Comparison of ENCODE assay signal across 1 cellular context in the genomic region with DNA sequence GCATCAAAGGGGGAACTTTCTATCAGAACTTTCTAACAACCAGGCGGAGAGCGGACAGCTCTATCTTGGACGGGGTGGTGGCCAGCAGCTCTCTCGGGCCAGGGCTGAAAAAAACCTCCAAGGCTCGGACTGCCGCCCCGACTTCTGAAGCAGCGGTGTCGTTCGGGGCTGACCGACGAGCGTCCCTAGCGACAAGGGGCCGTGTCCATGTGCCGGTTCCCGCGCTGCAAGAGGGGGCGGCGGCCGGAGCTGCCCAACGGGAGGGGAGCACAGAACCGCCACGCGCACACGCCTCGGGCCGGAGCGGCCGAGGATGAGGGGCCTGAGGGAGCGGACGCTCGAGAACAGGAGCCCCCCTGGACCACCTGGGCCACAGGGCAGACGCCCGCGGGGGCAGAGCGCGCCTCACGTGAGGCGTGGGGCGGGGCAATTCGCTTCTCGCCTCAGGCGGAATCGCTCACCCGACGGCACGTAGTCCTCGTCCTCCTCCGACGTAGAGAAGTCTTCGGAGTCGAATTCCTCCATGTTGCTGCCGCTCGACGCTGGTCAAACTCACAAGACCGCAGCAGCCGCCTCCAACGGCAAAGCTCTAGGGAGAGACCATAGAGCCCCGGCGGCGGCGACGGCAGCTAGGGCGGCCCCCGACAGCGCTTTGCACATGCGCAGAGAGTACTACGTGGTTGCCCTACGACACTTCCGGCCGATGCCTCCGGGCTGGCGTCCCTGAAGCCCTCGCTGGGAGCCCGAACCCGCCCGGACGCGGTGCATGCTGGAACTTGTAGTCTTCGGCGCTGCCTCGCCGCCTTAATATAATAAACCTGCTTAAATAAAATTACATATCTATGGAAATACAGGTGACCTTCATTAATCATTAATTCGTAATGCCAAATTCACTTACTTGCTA.
TF ChIP-seq lines count a peak whose summit lies in the region.

A gene (minus strand): TSS at position 676 of the 904 bp plus-strand sequence. CDS start 151 bp downstream, at position 525.

TF ChIP-seq in HEK293, 187 proteins besides CTCF, POLR2A, EP300 and RAD21 (continued from another document and continues in another):
- TF ChIP-seq, protein P1, sequence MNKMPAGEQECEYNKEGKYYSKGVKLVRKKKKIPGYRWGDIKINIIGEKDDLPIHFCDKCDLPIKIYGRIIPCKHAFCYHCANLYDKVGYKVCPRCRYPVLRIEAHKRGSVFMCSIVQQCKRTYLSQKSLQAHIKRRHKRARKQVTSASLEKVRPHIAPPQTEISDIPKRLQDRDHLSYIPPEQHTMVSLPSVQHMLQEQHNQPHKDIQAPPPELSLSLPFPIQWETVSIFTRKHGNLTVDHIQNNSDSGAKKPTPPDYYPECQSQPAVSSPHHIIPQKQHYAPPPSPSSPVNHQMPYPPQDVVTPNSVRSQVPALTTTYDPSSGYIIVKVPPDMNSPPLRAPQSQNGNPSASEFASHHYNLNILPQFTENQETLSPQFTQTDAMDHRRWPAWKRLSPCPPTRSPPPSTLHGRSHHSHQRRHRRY (tag by site-specific recombination; IDR thresholded peaks at IDR 0.05): no peak
- TF ChIP-seq, protein P2, sequence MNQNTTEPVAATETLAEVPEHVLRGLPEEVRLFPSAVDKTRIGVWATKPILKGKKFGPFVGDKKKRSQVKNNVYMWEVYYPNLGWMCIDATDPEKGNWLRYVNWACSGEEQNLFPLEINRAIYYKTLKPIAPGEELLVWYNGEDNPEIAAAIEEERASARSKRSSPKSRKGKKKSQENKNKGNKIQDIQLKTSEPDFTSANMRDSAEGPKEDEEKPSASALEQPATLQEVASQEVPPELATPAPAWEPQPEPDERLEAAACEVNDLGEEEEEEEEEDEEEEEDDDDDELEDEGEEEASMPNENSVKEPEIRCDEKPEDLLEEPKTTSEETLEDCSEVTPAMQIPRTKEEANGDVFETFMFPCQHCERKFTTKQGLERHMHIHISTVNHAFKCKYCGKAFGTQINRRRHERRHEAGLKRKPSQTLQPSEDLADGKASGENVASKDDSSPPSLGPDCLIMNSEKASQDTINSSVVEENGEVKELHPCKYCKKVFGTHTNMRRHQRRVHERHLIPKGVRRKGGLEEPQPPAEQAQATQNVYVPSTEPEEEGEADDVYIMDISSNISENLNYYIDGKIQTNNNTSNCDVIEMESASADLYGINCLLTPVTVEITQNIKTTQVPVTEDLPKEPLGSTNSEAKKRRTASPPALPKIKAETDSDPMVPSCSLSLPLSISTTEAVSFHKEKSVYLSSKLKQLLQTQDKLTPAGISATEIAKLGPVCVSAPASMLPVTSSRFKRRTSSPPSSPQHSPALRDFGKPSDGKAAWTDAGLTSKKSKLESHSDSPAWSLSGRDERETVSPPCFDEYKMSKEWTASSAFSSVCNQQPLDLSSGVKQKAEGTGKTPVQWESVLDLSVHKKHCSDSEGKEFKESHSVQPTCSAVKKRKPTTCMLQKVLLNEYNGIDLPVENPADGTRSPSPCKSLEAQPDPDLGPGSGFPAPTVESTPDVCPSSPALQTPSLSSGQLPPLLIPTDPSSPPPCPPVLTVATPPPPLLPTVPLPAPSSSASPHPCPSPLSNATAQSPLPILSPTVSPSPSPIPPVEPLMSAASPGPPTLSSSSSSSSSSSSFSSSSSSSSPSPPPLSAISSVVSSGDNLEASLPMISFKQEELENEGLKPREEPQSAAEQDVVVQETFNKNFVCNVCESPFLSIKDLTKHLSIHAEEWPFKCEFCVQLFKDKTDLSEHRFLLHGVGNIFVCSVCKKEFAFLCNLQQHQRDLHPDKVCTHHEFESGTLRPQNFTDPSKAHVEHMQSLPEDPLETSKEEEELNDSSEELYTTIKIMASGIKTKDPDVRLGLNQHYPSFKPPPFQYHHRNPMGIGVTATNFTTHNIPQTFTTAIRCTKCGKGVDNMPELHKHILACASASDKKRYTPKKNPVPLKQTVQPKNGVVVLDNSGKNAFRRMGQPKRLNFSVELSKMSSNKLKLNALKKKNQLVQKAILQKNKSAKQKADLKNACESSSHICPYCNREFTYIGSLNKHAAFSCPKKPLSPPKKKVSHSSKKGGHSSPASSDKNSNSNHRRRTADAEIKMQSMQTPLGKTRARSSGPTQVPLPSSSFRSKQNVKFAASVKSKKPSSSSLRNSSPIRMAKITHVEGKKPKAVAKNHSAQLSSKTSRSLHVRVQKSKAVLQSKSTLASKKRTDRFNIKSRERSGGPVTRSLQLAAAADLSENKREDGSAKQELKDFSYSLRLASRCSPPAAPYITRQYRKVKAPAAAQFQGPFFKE (tag by site-specific recombination; IDR thresholded peaks at IDR 0.05; ENCODE audit: borderline replicate concordance): peak; percentile 81; the same call in 1 of the 2 replicates
- no peak for TF ChIP-seq ZNF146 (tag by site-specific recombination; IDR thresholded peaks at IDR 0.05)
- TF ChIP-seq ZFP41 (tag by site-specific recombination; IDR thresholded peaks at IDR 0.05; ENCODE audit: borderline replicate concordance): no peak
- TF ChIP-seq ZIC2 (tag by site-specific recombination; IDR thresholded peaks at IDR 0.05): peak; percentile 47
- TF ChIP-seq ZNF707 (tag by site-specific recombination; IDR thresholded peaks at IDR 0.05): no peak
- no peak; the same call in 1 of the 2 replicates for TF ChIP-seq YY1 (tag by site-specific recombination; IDR thresholded peaks at IDR 0.05)
- peak; percentile 56; the same call in 1 of the 2 replicates for TF ChIP-seq ZNF2 (tag by site-specific recombination; IDR thresholded peaks at IDR 0.05)
- TF ChIP-seq, protein P3, sequence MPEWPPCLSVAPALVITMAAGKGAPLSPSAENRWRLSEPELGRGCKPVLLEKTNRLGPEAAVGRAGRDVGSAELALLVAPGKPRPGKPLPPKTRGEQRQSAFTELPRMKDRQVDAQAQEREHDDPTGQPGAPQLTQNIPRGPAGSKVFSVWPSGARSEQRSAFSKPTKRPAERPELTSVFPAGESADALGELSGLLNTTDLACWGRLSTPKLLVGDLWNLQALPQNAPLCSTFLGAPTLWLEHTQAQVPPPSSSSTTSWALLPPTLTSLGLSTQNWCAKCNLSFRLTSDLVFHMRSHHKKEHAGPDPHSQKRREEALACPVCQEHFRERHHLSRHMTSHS (tag by site-specific recombination; IDR thresholded peaks at IDR 0.05): no peak
- no peak for TF ChIP-seq ZNF223 (tag by site-specific recombination; IDR thresholded peaks at IDR 0.05)
- TF ChIP-seq EGR2 (tag by site-specific recombination; IDR thresholded peaks at IDR 0.05; ENCODE audit: low read depth): peak; percentile 56
- TF ChIP-seq IKZF3 (tag by site-specific recombination; IDR thresholded peaks at IDR 0.05): no peak
- TF ChIP-seq PRDM1 (tag by site-specific recombination; IDR thresholded peaks at IDR 0.05): peak; percentile 27
- TF ChIP-seq ZNF391 (tag by site-specific recombination; IDR thresholded peaks at IDR 0.05; ENCODE audit: borderline replicate concordance, low read depth): no peak; the same call in 1 of the 2 replicates
- TF ChIP-seq, protein P4, sequence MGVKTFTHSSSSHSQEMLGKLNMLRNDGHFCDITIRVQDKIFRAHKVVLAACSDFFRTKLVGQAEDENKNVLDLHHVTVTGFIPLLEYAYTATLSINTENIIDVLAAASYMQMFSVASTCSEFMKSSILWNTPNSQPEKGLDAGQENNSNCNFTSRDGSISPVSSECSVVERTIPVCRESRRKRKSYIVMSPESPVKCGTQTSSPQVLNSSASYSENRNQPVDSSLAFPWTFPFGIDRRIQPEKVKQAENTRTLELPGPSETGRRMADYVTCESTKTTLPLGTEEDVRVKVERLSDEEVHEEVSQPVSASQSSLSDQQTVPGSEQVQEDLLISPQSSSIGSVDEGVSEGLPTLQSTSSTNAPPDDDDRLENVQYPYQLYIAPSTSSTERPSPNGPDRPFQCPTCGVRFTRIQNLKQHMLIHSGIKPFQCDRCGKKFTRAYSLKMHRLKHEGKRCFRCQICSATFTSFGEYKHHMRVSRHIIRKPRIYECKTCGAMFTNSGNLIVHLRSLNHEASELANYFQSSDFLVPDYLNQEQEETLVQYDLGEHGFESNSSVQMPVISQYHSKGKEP (tag by site-specific recombination; IDR thresholded peaks at IDR 0.05): no peak
- TF ChIP-seq ZNF157 (tag by site-specific recombination; IDR thresholded peaks at IDR 0.05): no peak
- TF ChIP-seq, protein P5, sequence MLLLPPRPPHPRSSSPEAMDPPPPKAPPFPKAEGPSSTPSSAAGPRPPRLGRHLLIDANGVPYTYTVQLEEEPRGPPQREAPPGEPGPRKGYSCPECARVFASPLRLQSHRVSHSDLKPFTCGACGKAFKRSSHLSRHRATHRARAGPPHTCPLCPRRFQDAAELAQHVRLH (tag by site-specific recombination; IDR thresholded peaks at IDR 0.05): peak; percentile 56; the same call in 1 of the 2 replicates
- no peak for TF ChIP-seq ZNF155 (tag by site-specific recombination; IDR thresholded peaks at IDR 0.05)
- TF ChIP-seq, protein P6, sequence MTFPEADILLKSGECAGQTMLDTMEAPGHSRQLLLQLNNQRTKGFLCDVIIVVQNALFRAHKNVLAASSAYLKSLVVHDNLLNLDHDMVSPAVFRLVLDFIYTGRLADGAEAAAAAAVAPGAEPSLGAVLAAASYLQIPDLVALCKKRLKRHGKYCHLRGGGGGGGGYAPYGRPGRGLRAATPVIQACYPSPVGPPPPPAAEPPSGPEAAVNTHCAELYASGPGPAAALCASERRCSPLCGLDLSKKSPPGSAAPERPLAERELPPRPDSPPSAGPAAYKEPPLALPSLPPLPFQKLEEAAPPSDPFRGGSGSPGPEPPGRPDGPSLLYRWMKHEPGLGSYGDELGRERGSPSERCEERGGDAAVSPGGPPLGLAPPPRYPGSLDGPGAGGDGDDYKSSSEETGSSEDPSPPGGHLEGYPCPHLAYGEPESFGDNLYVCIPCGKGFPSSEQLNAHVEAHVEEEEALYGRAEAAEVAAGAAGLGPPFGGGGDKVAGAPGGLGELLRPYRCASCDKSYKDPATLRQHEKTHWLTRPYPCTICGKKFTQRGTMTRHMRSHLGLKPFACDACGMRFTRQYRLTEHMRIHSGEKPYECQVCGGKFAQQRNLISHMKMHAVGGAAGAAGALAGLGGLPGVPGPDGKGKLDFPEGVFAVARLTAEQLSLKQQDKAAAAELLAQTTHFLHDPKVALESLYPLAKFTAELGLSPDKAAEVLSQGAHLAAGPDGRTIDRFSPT (tag by site-specific recombination; IDR thresholded peaks at IDR 0.05): peak; percentile 66; the same call in 1 of the 2 replicates
- TF ChIP-seq ZNF112 (tag by site-specific recombination; IDR thresholded peaks at IDR 0.05): no peak
- TF ChIP-seq ZNF501 (tag by site-specific recombination; IDR thresholded peaks at IDR 0.05): 0 out of 2 replicates have a peak, but pooled peaks have one; percentile 37
- TF ChIP-seq, protein P7, sequence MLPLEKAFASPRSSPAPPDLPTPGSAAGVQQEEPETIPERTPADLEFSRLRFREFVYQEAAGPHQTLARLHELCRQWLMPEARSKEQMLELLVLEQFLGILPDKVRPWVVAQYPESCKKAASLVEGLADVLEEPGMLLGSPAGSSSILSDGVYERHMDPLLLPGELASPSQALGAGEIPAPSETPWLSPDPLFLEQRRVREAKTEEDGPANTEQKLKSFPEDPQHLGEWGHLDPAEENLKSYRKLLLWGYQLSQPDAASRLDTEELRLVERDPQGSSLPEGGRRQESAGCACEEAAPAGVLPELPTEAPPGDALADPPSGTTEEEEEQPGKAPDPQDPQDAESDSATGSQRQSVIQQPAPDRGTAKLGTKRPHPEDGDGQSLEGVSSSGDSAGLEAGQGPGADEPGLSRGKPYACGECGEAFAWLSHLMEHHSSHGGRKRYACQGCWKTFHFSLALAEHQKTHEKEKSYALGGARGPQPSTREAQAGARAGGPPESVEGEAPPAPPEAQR (tag by site-specific recombination; IDR thresholded peaks at IDR 0.05): no peak
- peak; percentile 91 for TF ChIP-seq GLIS2 (tag by site-specific recombination; IDR thresholded peaks at IDR 0.05)
- TF ChIP-seq ZNF37A (tag by site-specific recombination; IDR thresholded peaks at IDR 0.05): no peak
- TF ChIP-seq KLF16 (tag by site-specific recombination; IDR thresholded peaks at IDR 0.05): peak; percentile 95
- TF ChIP-seq FEZF1 (tag by site-specific recombination; IDR thresholded peaks at IDR 0.05): 0 out of 2 replicates have a peak, but pooled peaks have one; percentile 11
- TF ChIP-seq BCL11A (tag by site-specific recombination; IDR thresholded peaks at IDR 0.05; ENCODE audit: low read depth): no peak
- TF ChIP-seq ZNF350 (tag by site-specific recombination; IDR thresholded peaks at IDR 0.05): no peak
- peak; percentile 99 for TF ChIP-seq MZF1 (tag by site-specific recombination; IDR thresholded peaks at IDR 0.05; ENCODE audit: borderline replicate concordance)
- TF ChIP-seq ZNF660 (tag by site-specific recombination; IDR thresholded peaks at IDR 0.05): 0 out of 2 replicates have a peak, but pooled peaks have one; percentile 35
- TF ChIP-seq ZNF121 (tag by site-specific recombination; IDR thresholded peaks at IDR 0.05): 0 out of 2 replicates have a peak, but pooled peaks have one; percentile 19
- no peak for TF ChIP-seq ZNF623 (tag by site-specific recombination; IDR thresholded peaks at IDR 0.05)
- peak; percentile 73; the same call in 1 of the 2 replicates for TF ChIP-seq KLF7 (tag by site-specific recombination; IDR thresholded peaks at IDR 0.05; ENCODE audit: borderline replicate concordance)
- no peak for TF ChIP-seq ZFP69B (tag by site-specific recombination; IDR thresholded peaks at IDR 0.05)
- no peak for TF ChIP-seq ZNF530 (tag by site-specific recombination; IDR thresholded peaks at IDR 0.05; ENCODE audit: low read depth)
- peak; percentile 60 for TF ChIP-seq SP2 (tag by site-specific recombination; IDR thresholded peaks at IDR 0.05)
- TF ChIP-seq ZNF600 (tag by site-specific recombination; IDR thresholded peaks at IDR 0.05): no peak
- peak; percentile 64; the same call in 1 of the 2 replicates for TF ChIP-seq ZSCAN30 (tag by site-specific recombination; IDR thresholded peaks at IDR 0.05)
- 0 out of 2 replicates have a peak, but pooled peaks have one; percentile 54 for TF ChIP-seq ZNF561 (tag by site-specific recombination; IDR thresholded peaks at IDR 0.05; ENCODE audit: borderline replicate concordance)
- TF ChIP-seq ZNF529 (tag by site-specific recombination; IDR thresholded peaks at IDR 0.05; ENCODE audit: insufficient replicate concordance): no peak
- TF ChIP-seq ZBTB7A (tag by site-specific recombination; IDR thresholded peaks at IDR 0.05; ENCODE audit: low read depth): peak; percentile 69; the same call in 1 of the 2 replicates
- TF ChIP-seq, protein P8, sequence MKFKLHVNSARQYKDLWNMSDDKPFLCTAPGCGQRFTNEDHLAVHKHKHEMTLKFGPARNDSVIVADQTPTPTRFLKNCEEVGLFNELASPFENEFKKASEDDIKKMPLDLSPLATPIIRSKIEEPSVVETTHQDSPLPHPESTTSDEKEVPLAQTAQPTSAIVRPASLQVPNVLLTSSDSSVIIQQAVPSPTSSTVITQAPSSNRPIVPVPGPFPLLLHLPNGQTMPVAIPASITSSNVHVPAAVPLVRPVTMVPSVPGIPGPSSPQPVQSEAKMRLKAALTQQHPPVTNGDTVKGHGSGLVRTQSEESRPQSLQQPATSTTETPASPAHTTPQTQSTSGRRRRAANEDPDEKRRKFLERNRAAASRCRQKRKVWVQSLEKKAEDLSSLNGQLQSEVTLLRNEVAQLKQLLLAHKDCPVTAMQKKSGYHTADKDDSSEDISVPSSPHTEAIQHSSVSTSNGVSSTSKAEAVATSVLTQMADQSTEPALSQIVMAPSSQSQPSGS (tag by site-specific recombination; IDR thresholded peaks at IDR 0.05; ENCODE audit: low read depth): no peak
- peak; percentile 94 for TF ChIP-seq KLF9 (tag by site-specific recombination; IDR thresholded peaks at IDR 0.05; ENCODE audit: low read depth)
- TF ChIP-seq ZNF292 (tag by site-specific recombination; IDR thresholded peaks at IDR 0.05; ENCODE audit: borderline replicate concordance, low read depth): no peak
- 0 out of 2 replicates have a peak, but pooled peaks have one; percentile 44 for TF ChIP-seq ZNF138 (tag by site-specific recombination; IDR thresholded peaks at IDR 0.05; ENCODE audit: borderline replicate concordance)
